18 cellular contexts compared by ENCODE assay signal in genomic region chr11:19861171-19861570, GRCh38.
A peak's percentile ranks its signal among the peaks of the same experiment; 100 is the strongest.
DNase-seq lines count a peak whose midpoint lies in the region; TF ChIP-seq lines count a peak whose summit lies in the region.
"Had no signal": no experiment of that assay in that cellular context is flagged by ENCODE, and none has a peak within 500 bp of the region (broad histone marks: within the 10 kb centered on the region; RNA-seq: fewer than 3 reads in every experiment).

No MANE protein-coding gene starts in this region.

- no peak for TF ChIP-seq CTCF in brain microvascular endothelial cell (IDR thresholded peaks at IDR 0.05; ENCODE audit: low read depth, low read length, missing control alignments)

- H3K18ac ChIP-seq in trophoblast cell (ENCODE audit: low read length): no peak overlapping the region

- WGBS in trophoblast cell (ENCODE audit: extremely low coverage, insufficient coverage, insufficient read length): no CpG with 5 or more reads among the region's 5 CpGs

- H2BK12ac ChIP-seq in trophoblast cell (ENCODE audit: low read length): no peak overlapping the region

- H3K4me2 ChIP-seq in trophoblast cell (ENCODE audit: low read length): no peak overlapping the region

- H3K23ac ChIP-seq in trophoblast cell (ENCODE audit: low read length): no peak overlapping the region

- H3K27me3 ChIP-seq in brain microvascular endothelial cell (replicated peaks): no peaks in the 10 kb centered on the region
- no peaks in the 10 kb centered on the region for H3K27me3 ChIP-seq in trophoblast cell (ENCODE audit: insufficient read depth, low read length)
- H3K27me3 ChIP-seq: MG63, SJSA1 had no signal

- no peak overlapping the region for H3K14ac ChIP-seq in trophoblast cell (ENCODE audit: low read length)

- no peak overlapping the region for H2BK5ac ChIP-seq in trophoblast cell (ENCODE audit: low read depth, low read length, poor library complexity)

- peaks cover 2% of the 10 kb centered on the region for H3K9me3 ChIP-seq in trophoblast cell (ENCODE audit: insufficient read depth, low read depth, low read length)
- H3K9me3 ChIP-seq: MG63, SJSA1 had no signal

- no peak overlapping the region for H2AK5ac ChIP-seq in trophoblast cell (ENCODE audit: low read length)

- H3K27ac ChIP-seq in brain microvascular endothelial cell: no peak overlapping the region
- no peak overlapping the region for H3K27ac ChIP-seq in trophoblast cell (ENCODE audit: low read depth, low read length)
- H3K27ac ChIP-seq: HL-60, SJSA1 had no signal

- H3K79me1 ChIP-seq in trophoblast cell (ENCODE audit: low read length): no peaks in the 10 kb centered on the region

- in situ Hi-C loops in G401 (cut with HindIII; ENCODE audit: low sequenced_read_pairs): no loop called here
- in situ Hi-C loops in brain microvascular endothelial cell (cut with HindIII; ENCODE audit: low pct_ligation_motif_present, low sequenced_read_pairs): no loop called here

- H3K9ac ChIP-seq in trophoblast cell (ENCODE audit: low read length): no peak overlapping the region

- peaks cover 8% of the 10 kb centered on the region in 2 experiments for H3K4me1 ChIP-seq in trophoblast cell (ENCODE audit: control insufficient read depth in 1 of 2, insufficient read depth in 2 of 2, low read length in 2 of 2)
- H3K4me1 ChIP-seq: SJSA1 had no signal

- H3K79me2 ChIP-seq in trophoblast cell (ENCODE audit: control insufficient read depth, insufficient read depth, low read length, poor library complexity): no peaks in the 10 kb centered on the region

- H2BK120ac ChIP-seq in trophoblast cell (ENCODE audit: insufficient read depth, low read length, poor library complexity): no peak overlapping the region

- DNase-seq in G401 (ENCODE audit: low spot score) (peak; percentile 47), brain microvascular endothelial cell (peak; percentile 32), iris pigment epithelial cell (ENCODE audit: low read depth) (peak; percentile 22), trophoblast cell (peak; percentile 77 to 91), NCI-H2196 (lab: John Stamatoyannopoulos, UW; ENCODE audit: unreplicated experiment) (no peak), NOMO-1 treated with dmso at 0.1 percent for 144 hours (lab: John Stamatoyannopoulos, UW; ENCODE audit: unreplicated experiment) (no peak)
- no peak for DNase-seq in stimulated activated CD4-positive, alpha-beta T cell treated with anti-CD3 and anti-CD28 coated beads, Interleukin-15, amount 100 ng/mL, for 24 hours
- DNase-seq: CD4-positive, alpha-beta memory T cell; DMS79; HFFc6; KBM-7; MG63; NCI-H1092 treated with DMSO at 0.1 percent for 48 hours; NCI-H187 treated with DMSO at 0.1 percent for 48 hours; NCI-H2171; NCI-H510A had no signal

- H3K4me3 ChIP-seq in brain microvascular endothelial cell (ENCODE audit: low read depth, low read length) (no peak overlapping the region), trophoblast cell (ENCODE audit: low read depth, low read length) (no peak overlapping the region)
- H3K4me3 ChIP-seq: MG63, SJSA1 had no signal

- no peak overlapping the region for H4K91ac ChIP-seq in trophoblast cell (ENCODE audit: low read depth, low read length)

- H4K8ac ChIP-seq in trophoblast cell (ENCODE audit: low read depth, low read length): no peak overlapping the region

- no peak overlapping the region for H2AFZ ChIP-seq in trophoblast cell (ENCODE audit: insufficient read depth, low read length, poor library complexity)

- no peak overlapping the region for H4K12ac ChIP-seq in trophoblast cell (ENCODE audit: low read depth, low read length)

- no peak overlapping the region for H3K4ac ChIP-seq in trophoblast cell (ENCODE audit: low read depth, low read length)

- H3K36me3 ChIP-seq in brain microvascular endothelial cell (replicated peaks) (no peaks in the 10 kb centered on the region), trophoblast cell (ENCODE audit: control insufficient read depth in 1 of 2, insufficient read depth in 2 of 2, low read length in 2 of 2) (no peaks in the 10 kb centered on the region)
- H3K36me3 ChIP-seq: SJSA1 had no signal

Comparison
In these comparisons a context has a peak if more than half of its experiments do, and no peak if none do; other contexts are left out.
1. DNase-seq: peak in G401 (single experiment), brain microvascular endothelial cell (single experiment), iris pigment epithelial cell (single experiment) and trophoblast cell (2 of 2); none in NCI-H2196 (single experiment), stimulated activated CD4-positive, alpha-beta T cell treated with anti-CD3 and anti-CD28 coated beads, Interleukin-15, amount 100 ng/mL, for 24 hours (single experiment) and NOMO-1 treated with dmso at 0.1 percent for 144 hours (single experiment).